Comparison of ENCODE assay signal across 8 cellular contexts in the genomic region with DNA sequence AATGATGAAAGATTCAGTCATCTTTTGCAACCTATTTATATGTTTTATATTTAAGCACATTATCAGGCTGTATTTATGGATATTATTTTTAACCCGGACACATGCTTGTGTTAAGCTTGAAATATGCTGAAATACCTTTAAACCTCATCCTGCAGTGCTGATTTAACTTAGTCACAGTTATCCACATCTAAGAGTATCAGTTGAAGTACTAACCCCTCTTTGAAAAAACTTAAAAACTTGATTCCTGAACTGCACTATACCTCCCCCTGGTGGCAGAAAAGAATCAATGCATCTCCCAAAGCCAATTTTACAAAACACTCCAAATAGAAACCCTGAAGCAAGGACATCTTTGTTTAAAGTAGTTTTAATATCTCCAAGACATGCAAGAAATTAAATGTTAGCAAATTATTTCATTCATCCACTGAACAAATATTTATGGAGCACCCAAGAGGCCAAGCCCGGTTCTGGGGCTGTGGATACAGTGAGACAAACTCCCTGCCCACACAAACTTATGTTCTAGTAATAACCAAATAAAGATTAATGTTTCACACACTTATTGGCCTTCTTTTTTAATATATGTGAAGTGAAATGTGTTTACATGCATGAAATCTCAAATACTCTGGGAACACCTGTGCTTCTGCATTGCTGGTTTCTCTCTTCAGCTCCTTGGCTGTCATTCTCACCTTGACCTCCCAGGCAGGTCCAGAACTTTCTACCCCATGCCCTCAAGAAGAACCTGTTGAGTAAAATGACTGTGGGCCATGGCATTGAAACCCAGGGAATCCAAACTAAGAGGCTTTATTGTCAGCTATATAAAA. TPM values are rescaled to one million over a fixed set of nuclear protein-coding genes. Genes with fewer than 3 reads are reported as not detected.
DNase-seq lines count a peak whose midpoint lies in the region; ATAC-seq, FAIRE-seq and TF ChIP-seq lines count a peak whose summit lies in the region.

No MANE protein-coding gene starts in this region.

- CTCF ChIA-PET in CD4-positive, alpha-beta memory T cell (lab: Charles Lee; ENCODE audit: partially characterized antibody), result interaction anchor here (0.6 to 4.9 kb wide), 29 partner anchors 8 to 166 kb away, joined by 3 to 28 read pairs (median 4); no protein-coding TSS in a partner anchor

- H3K27me3 Mint-ChIP-seq in CD4-positive, alpha-beta memory T cell, result no peaks in the 10 kb centered on the region

- peak; percentile 71 to 83 for ATAC-seq in lower lobe of right lung
- no peak for ATAC-seq in GM18505 (IDR thresholded peaks at IDR 0.05; ENCODE audit: unreplicated experiment)

- 22 to 24% methylated on average over 2 of the region's 2 CpGs for WGBS in lower leg skin, 2 donors

- no peak overlapping the region for H3K27ac ChIP-seq in CD4-positive, alpha-beta memory T cell (ENCODE audit: low read depth, low read length)
- H3K27ac ChIP-seq in Peyer's patch (peak overlapping the region in 2 of 4 donors; percentile 38 to 46), coronary artery (peak overlapping the region; percentile 65 to 80), lower lobe of right lung (peak overlapping the region; percentile 32)

- H3K4me3 Mint-ChIP-seq in CD4-positive, alpha-beta memory T cell, result peak overlapping the region in 6 of 8 donors; percentile 1 to 69 (median 24)

- POLR2A ChIA-PET in CD4-positive, alpha-beta memory T cell (lab: Charles Lee; ENCODE audit: partially characterized antibody), result interaction anchor here (1.6 kb wide), 1 partner anchor 144 kb away, joined by 5 read pairs; no protein-coding TSS in a partner anchor

- no peak for TF ChIP-seq POLR2A in Peyer's patch (IDR thresholded peaks at IDR 0.05)
- no peak for TF ChIP-seq POLR2A in lower leg skin (IDR thresholded peaks at IDR 0.05)
- no peak for TF ChIP-seq POLR2A in GM18505 (IDR thresholded peaks at IDR 0.05; ENCODE audit: borderline replicate concordance, extremely low read depth, insufficient read depth, insufficient read length)

- H3K27ac Mint-ChIP-seq in CD4-positive, alpha-beta memory T cell, result peak overlapping the region in 3 of 7 donors; percentile 0 to 21 (median 4)

- intact Hi-C loops in CD4-positive, alpha-beta memory T cell (cut with micrococcal nuclease), result loop anchor here (1.0 to 5.0 kb wide), 4 partner anchors 46 to 144 kb away; no protein-coding TSS in a partner anchor
- intact Hi-C loops in lower lobe of right lung (cut with DNase I), result no loop called here
- intact Hi-C loops in lower leg skin (cut with DNase I; ENCODE audit: low total_unique reads), result loop anchor here (10.0 kb wide), 1 partner anchor 134 kb away; no protein-coding TSS in a partner anchor

- H3K9me3 ChIP-seq in CD4-positive, alpha-beta memory T cell (ENCODE audit: control insufficient read depth in 1 of 2, low read length in 2 of 2), result no peaks in the 10 kb centered on the region
- H3K9me3 ChIP-seq in Peyer's patch (no peaks in the 10 kb centered on the region), lower lobe of right lung (no peaks in the 10 kb centered on the region)

- H3K27me3 ChIP-seq in CD4-positive, alpha-beta memory T cell (ENCODE audit: insufficient read depth, low read length), result no peaks in the 10 kb centered on the region
- H3K27me3 ChIP-seq in H7 (ENCODE audit: control insufficient read depth, insufficient read depth, low read length), result no peaks in the 10 kb centered on the region
- no peaks in the 10 kb centered on the region for H3K27me3 ChIP-seq in Peyer's patch
- no peaks in the 10 kb centered on the region for H3K27me3 ChIP-seq in lower lobe of right lung (ENCODE audit: low read depth)

- TF ChIP-seq CTCF in Peyer's patch (IDR thresholded peaks at IDR 0.05) (peak; percentile 67 to 92 (median 82)), coronary artery (IDR thresholded peaks at IDR 0.05) (peak; percentile 84), lower lobe of right lung (IDR thresholded peaks at IDR 0.05) (peak; percentile 93), lower leg skin (IDR thresholded peaks at IDR 0.05) (peak in 1 of 3 donors; percentile 87)

- H3K4me1 ChIP-seq in CD4-positive, alpha-beta memory T cell (ENCODE audit: insufficient read depth, low read length), result peaks cover 8% of the 10 kb centered on the region
- H3K4me1 ChIP-seq in Peyer's patch (peaks cover 0 to 24% (median 0%) of the 10 kb centered on the region in 4 donors), lower lobe of right lung (peaks cover 32% of the 10 kb centered on the region)

- H3K4me1 Mint-ChIP-seq in CD4-positive, alpha-beta memory T cell, result peaks cover 10 to 22% (median 14%) of the 10 kb centered on the region in 4 donors

- no peak for FAIRE-seq in urothelium cell line (lab: Jason Lieb, UNC)

- H3K4me3 ChIP-seq in CD4-positive, alpha-beta memory T cell (ENCODE audit: low read length in 2 of 2), result no peak overlapping the region
- H3K4me3 ChIP-seq in H7 (ENCODE audit: insufficient read depth, low read depth, low read length) (no peak overlapping the region), Peyer's patch (no peak overlapping the region), coronary artery (peak overlapping the region; percentile 32), lower lobe of right lung (peak overlapping the region; percentile 23), lower leg skin (ENCODE audit: low read depth, poor library complexity, severe bottlenecking) (no peak overlapping the region)

- no peaks in the 10 kb centered on the region for H3K9me3 Mint-ChIP-seq in CD4-positive, alpha-beta memory T cell

- peaks cover 1 to 8% of the 10 kb centered on the region in 2 donors for H3K36me3 Mint-ChIP-seq in CD4-positive, alpha-beta memory T cell

- DNase-seq in CD4-positive, alpha-beta memory T cell, result peak in 4 of 5 donors; percentile 53 to 57 (median 54)
- DNase-seq in H7 (peak; percentile 49), Peyer's patch (no peak), coronary artery (ENCODE audit: low spot score) (no peak), lower lobe of right lung (no peak), urothelium cell line (ENCODE audit: low spot score) (peak; percentile 58), lower leg skin (ENCODE audit: low spot score in 2 of 2) (no peak)

- H3K36me3 ChIP-seq in CD4-positive, alpha-beta memory T cell (ENCODE audit: insufficient read depth, low read length), result no peaks in the 10 kb centered on the region
- H3K36me3 ChIP-seq in H7 (replicated peaks; ENCODE audit: control insufficient read depth, insufficient read depth, low read length), result no peaks in the 10 kb centered on the region
- no peaks in the 10 kb centered on the region for H3K36me3 ChIP-seq in Peyer's patch
- no peaks in the 10 kb centered on the region for H3K36me3 ChIP-seq in lower lobe of right lung

RNA-seq across cellular contexts. Expression of gene SVIL, which starts 44.0 kb away (rescaled TPM):
- 10 to 100 TPM; 25.0 to 31.2 TPM for total RNA-seq in CD4-positive, alpha-beta memory T cell
- 10 to 100 TPM in 1 of 2 donors, 1 to 10 TPM in 1; 1.1 to 18.9 TPM for polyA plus RNA-seq in CD4-positive, alpha-beta memory T cell
- 14.5 and 17.2 TPM in 2 replicates for total RNA-seq in H7 (2014; rRNA removed; shearing (Covaris generic))
- total RNA-seq in Peyer's patch (10 to 100 TPM; 30.3 to 84.3 (median 62.5) TPM), lower lobe of right lung (118 TPM), lower leg skin (10 to 100 TPM; 49.0 to 91.0 (median 74.4) TPM)

Comparison
In these comparisons a context has a peak if more than half of its experiments do, and no peak if none do; other contexts are left out.
1. DNase-seq: peak in CD4-positive, alpha-beta memory T cell (4 of 5), H7 (single experiment) and urothelium cell line (single experiment); none in Peyer's patch (0 of 3), coronary artery (single experiment), lower lobe of right lung (single experiment) and lower leg skin (0 of 2).
2. H3K4me3 ChIP-seq: peak in coronary artery (single experiment) and lower lobe of right lung (single experiment); none in CD4-positive, alpha-beta memory T cell (0 of 2), H7 (single experiment), Peyer's patch (0 of 4) and lower leg skin (single experiment).